24 cellular contexts compared by ENCODE assay signal in the genomic region with DNA sequence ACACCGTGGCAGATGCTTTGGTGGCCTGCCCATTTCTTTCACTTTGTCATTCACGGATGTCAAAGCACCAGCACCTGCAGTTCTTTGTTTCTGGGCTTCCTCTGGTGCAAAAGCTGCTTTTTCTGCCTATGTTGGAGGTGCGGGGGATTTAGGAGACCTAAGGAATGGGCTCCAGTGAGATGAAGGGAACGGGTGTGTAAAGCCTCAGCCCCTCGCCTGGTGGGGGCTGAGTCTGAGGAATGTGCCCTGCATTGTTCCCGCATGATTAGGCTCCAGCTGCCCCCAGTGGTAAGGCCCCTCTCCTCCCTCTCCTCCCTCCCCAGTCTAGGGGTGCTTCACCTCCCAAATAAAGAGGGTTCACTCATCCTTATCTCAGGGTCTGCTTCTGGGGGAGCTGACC.
DNase-seq lines count a peak whose midpoint lies in the region; ATAC-seq, FAIRE-seq and TF ChIP-seq lines count a peak whose summit lies in the region.
"Had no signal": no experiment of that assay in that cellular context is flagged by ENCODE, and none has a peak within 500 bp of the region (broad histone marks: within the 10 kb centered on the region; RNA-seq: fewer than 3 reads in every experiment).

No MANE protein-coding gene starts in this region.

- peak; percentile 78 for ATAC-seq in WTC11
- no peak for ATAC-seq in GM21367 (IDR thresholded peaks at IDR 0.05; ENCODE audit: unreplicated experiment)
- ATAC-seq: activated T-cell treated with anti-CD3 and anti-CD28 coated beads, Interleukin-2, amount 50 U/mL, for 72 hours; lower lobe of right lung; PC-3; psoas muscle; stimulated activated naive B cell treated with anti-CD40 and anti-IgM and Interleukin-4, amounts not matched to agents 10 μg/mL and 1 μg/mL and 100 μg/mL, for 72 hours; upper lobe of right lung had no signal

- CTCF ChIA-PET in WTC11 (lab: Charles Lee), result interaction anchor here (1.0 to 2.2 kb wide), 8 partner anchors 13 to 210 kb away, joined by 3 to 10 read pairs (median 3); no protein-coding TSS in a partner anchor

- intact Hi-C loops in activated CD4-positive, alpha-beta T cell treated with anti-CD3 and anti-CD28 coated beads, Interleukin-2, amount 10 ng/mL, durations not matched to agents 24 days and 14 days (cut with micrococcal nuclease), result no loop called here

- peak overlapping the region; percentile 8 for H3K4me3 Mint-ChIP-seq in WTC11
- no peak overlapping the region for H3K4me3 Mint-ChIP-seq in progenitor cell of endocrine pancreas (ENCODE audit: low read depth)
- H3K4me3 Mint-ChIP-seq in activated CD4-positive, alpha-beta T cell treated with anti-CD3 and anti-CD28 coated beads, Interleukin-2, amount 10 ng/mL, durations not matched to agents 24 days and 14 days, result no peak overlapping the region
- H3K4me3 Mint-ChIP-seq: stimulated activated naive B cell treated with anti-CD40 and anti-IgM and Interleukin-4, amounts not matched to agents 10 μg/mL and 1 μg/mL and 100 μg/mL, for 72 hours had no signal

- H3K4me3 ChIP-seq in H7 (ENCODE audit: insufficient read depth, low read depth, low read length), result no peak overlapping the region
- H3K4me3 ChIP-seq: cardiac muscle cell, lower lobe of right lung, psoas muscle, sigmoid colon, upper lobe of right lung had no signal

- FAIRE-seq in GM19239 (lab: Jason Lieb, UNC), result no peak
- FAIRE-seq: GM12891, H54, keratinocyte had no signal

- DNase-seq in H7 (peak; percentile 73), WTC11 (ENCODE audit: low spot score) (peak; percentile 45), iPS-NIHi11 (ENCODE audit: low spot score) (peak; percentile 59), progenitor cell of endocrine pancreas (ENCODE audit: low spot score, unreplicated experiment) (no peak), GM19239 (ENCODE audit: insufficient read length, low spot score) (no peak)
- no peak for DNase-seq in activated CD4-positive, alpha-beta T cell treated with anti-CD3 and anti-CD28 coated beads, Interleukin-2, amount 10 ng/mL, durations not matched to agents 24 days and 14 days
- DNase-seq: activated CD4-positive, alpha-beta T cell treated with anti-CD3 and anti-CD28 coated beads, Interleukin-2, amount 50 U/mL, for 1 hour; activated naive CD4-positive, alpha-beta T cell treated with anti-CD3 and anti-CD28 coated beads, Interleukin-2, amount 50 U/mL, for 16 hours; activated T-cell treated with anti-CD3 and anti-CD28 coated beads, Interleukin-2, amount 50 U/mL, for 72 hours; cortex of kidney; lower lobe of right lung; NCI-H187 treated with DMSO at 0.1 percent for 48 hours; NCI-H524 treated with DMSO at 0.1 percent for 48 hours; NK-92 treated with Interleukin-12 subunit alpha and Interleukin-12 subunit beta, amount 100 ng/mL, for 24 hours; PC-3; psoas muscle; sigmoid colon; stimulated activated naive B cell treated with anti-CD40 and anti-IgM and Interleukin-4, amounts not matched to agents 10 μg/mL and 1 μg/mL and 100 μg/mL, for 72 hours; upper lobe of right lung had no signal

- no peaks in the 10 kb centered on the region; the same call in 1 of the 2 replicates for H3K27me3 Mint-ChIP-seq in WTC11 (ENCODE audit: low read depth)
- no peaks in the 10 kb centered on the region for H3K27me3 Mint-ChIP-seq in progenitor cell of endocrine pancreas
- H3K27me3 Mint-ChIP-seq in activated CD4-positive, alpha-beta T cell treated with anti-CD3 and anti-CD28 coated beads, Interleukin-2, amount 10 ng/mL, durations not matched to agents 24 days and 14 days, result no peaks in the 10 kb centered on the region
- H3K27me3 Mint-ChIP-seq: stimulated activated naive B cell treated with anti-CD40 and anti-IgM and Interleukin-4, amounts not matched to agents 10 μg/mL and 1 μg/mL and 100 μg/mL, for 72 hours had no signal

- H3K27me3 ChIP-seq in H7 (ENCODE audit: control insufficient read depth, insufficient read depth, low read length), result no peaks in the 10 kb centered on the region
- H3K27me3 ChIP-seq: cardiac muscle cell, sigmoid colon, upper lobe of right lung had no signal

- peaks cover 7% of the 10 kb centered on the region for H3K9me3 Mint-ChIP-seq in WTC11
- H3K9me3 Mint-ChIP-seq in progenitor cell of endocrine pancreas (ENCODE audit: low read depth), result no peaks in the 10 kb centered on the region
- no peaks in the 10 kb centered on the region for H3K9me3 Mint-ChIP-seq in activated CD4-positive, alpha-beta T cell treated with anti-CD3 and anti-CD28 coated beads, Interleukin-2, amount 10 ng/mL, durations not matched to agents 24 days and 14 days
- H3K9me3 Mint-ChIP-seq: activated T-cell treated with anti-CD3 and anti-CD28 coated beads, Interleukin-2, amount 50 U/mL, for 72 hours; stimulated activated naive B cell treated with anti-CD40 and anti-IgM and Interleukin-4, amounts not matched to agents 10 μg/mL and 1 μg/mL and 100 μg/mL, for 72 hours had no signal

- POLR2A ChIA-PET in WTC11 (lab: Charles Lee), result interaction anchor here (1.2 to 1.5 kb wide), 2 partner anchors 158 to 160 kb away, joined by 3 to 7 read pairs; a partner anchor contains a TSS

- peaks cover 9% of the 10 kb centered on the region for H3K36me3 Mint-ChIP-seq in WTC11
- peaks cover 2% of the 10 kb centered on the region for H3K36me3 Mint-ChIP-seq in progenitor cell of endocrine pancreas (ENCODE audit: insufficient read depth)
- no peaks in the 10 kb centered on the region for H3K36me3 Mint-ChIP-seq in activated CD4-positive, alpha-beta T cell treated with anti-CD3 and anti-CD28 coated beads, Interleukin-2, amount 10 ng/mL, durations not matched to agents 24 days and 14 days (ENCODE audit: low read depth)
- H3K36me3 Mint-ChIP-seq: stimulated activated naive B cell treated with anti-CD40 and anti-IgM and Interleukin-4, amounts not matched to agents 10 μg/mL and 1 μg/mL and 100 μg/mL, for 72 hours had no signal

- no peak for TF ChIP-seq CTCF in WTC11 (IDR thresholded peaks at IDR 0.05)
- no peak for TF ChIP-seq CTCF in progenitor cell of endocrine pancreas (IDR thresholded peaks at IDR 0.05; ENCODE audit: unreplicated experiment)

- H3K36me3 ChIP-seq in H7 (replicated peaks; ENCODE audit: control insufficient read depth, insufficient read depth, low read length), result no peaks in the 10 kb centered on the region
- H3K36me3 ChIP-seq: cardiac muscle cell, lower lobe of right lung, sigmoid colon, upper lobe of right lung had no signal

- peaks cover 43% of the 10 kb centered on the region for H3K4me1 Mint-ChIP-seq in WTC11
- peaks cover 39% of the 10 kb centered on the region for H3K4me1 Mint-ChIP-seq in progenitor cell of endocrine pancreas (ENCODE audit: low read depth)
- peaks cover 17% of the 10 kb centered on the region for H3K4me1 Mint-ChIP-seq in activated CD4-positive, alpha-beta T cell treated with anti-CD3 and anti-CD28 coated beads, Interleukin-2, amount 10 ng/mL, durations not matched to agents 24 days and 14 days
- H3K4me1 Mint-ChIP-seq: stimulated activated naive B cell treated with anti-CD40 and anti-IgM and Interleukin-4, amounts not matched to agents 10 μg/mL and 1 μg/mL and 100 μg/mL, for 72 hours had no signal

- peak overlapping the region; percentile 80 for H3K27ac Mint-ChIP-seq in WTC11
- H3K27ac Mint-ChIP-seq in progenitor cell of endocrine pancreas, result peak overlapping the region; percentile 37
- no peak overlapping the region for H3K27ac Mint-ChIP-seq in activated CD4-positive, alpha-beta T cell treated with anti-CD3 and anti-CD28 coated beads, Interleukin-2, amount 10 ng/mL, durations not matched to agents 24 days and 14 days
- H3K27ac Mint-ChIP-seq: activated T-cell treated with anti-CD3 and anti-CD28 coated beads, Interleukin-2, amount 50 U/mL, for 72 hours; stimulated activated naive B cell treated with anti-CD40 and anti-IgM and Interleukin-4, amounts not matched to agents 10 μg/mL and 1 μg/mL and 100 μg/mL, for 72 hours had no signal

TF ChIP-seq in WTC11, 78 proteins besides CTCF, POLR2A, EP300 and RAD21:
- TF ChIP-seq, protein P1, sequence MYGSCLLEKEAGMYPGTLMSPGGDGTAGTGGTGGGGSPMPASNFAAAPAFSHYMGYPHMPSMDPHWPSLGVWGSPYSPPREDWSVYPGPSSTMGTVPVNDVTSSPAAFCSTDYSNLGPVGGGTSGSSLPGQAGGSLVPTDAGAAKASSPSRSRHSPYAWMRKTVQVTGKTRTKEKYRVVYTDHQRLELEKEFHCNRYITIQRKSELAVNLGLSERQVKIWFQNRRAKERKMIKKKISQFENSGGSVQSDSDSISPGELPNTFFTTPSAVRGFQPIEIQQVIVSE (CRISPR knock-in tag; IDR thresholded peaks at IDR 0.05; ENCODE audit: borderline replicate concordance), result no peak
- TF ChIP-seq, protein P2, sequence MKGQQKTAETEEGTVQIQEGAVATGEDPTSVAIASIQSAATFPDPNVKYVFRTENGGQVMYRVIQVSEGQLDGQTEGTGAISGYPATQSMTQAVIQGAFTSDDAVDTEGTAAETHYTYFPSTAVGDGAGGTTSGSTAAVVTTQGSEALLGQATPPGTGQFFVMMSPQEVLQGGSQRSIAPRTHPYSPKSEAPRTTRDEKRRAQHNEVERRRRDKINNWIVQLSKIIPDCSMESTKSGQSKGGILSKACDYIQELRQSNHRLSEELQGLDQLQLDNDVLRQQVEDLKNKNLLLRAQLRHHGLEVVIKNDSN (CRISPR knock-in tag; IDR thresholded peaks at IDR 0.05), result no peak
- TF ChIP-seq, protein P3, sequence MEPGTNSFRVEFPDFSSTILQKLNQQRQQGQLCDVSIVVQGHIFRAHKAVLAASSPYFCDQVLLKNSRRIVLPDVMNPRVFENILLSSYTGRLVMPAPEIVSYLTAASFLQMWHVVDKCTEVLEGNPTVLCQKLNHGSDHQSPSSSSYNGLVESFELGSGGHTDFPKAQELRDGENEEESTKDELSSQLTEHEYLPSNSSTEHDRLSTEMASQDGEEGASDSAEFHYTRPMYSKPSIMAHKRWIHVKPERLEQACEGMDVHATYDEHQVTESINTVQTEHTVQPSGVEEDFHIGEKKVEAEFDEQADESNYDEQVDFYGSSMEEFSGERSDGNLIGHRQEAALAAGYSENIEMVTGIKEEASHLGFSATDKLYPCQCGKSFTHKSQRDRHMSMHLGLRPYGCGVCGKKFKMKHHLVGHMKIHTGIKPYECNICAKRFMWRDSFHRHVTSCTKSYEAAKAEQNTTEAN (CRISPR knock-in tag; IDR thresholded peaks at IDR 0.05), result peak; percentile 89
- TF ChIP-seq TEAD1 (CRISPR knock-in tag; IDR thresholded peaks at IDR 0.05), result peak; percentile 16; the same call in 1 of the 2 replicates

Comparison
In these comparisons a context has a peak if more than half of its experiments do, and no peak if none do; other contexts are left out.
1. DNase-seq: peak in H7 (single experiment), WTC11 (single experiment) and iPS-NIHi11 (single experiment); none in progenitor cell of endocrine pancreas (single experiment), activated CD4-positive, alpha-beta T cell treated with anti-CD3 and anti-CD28 coated beads, Interleukin-2, amount 10 ng/mL, durations not matched to agents 24 days and 14 days (single experiment) and GM19239 (single experiment).